11 cellular contexts compared by ENCODE assay signal in the genomic region with DNA sequence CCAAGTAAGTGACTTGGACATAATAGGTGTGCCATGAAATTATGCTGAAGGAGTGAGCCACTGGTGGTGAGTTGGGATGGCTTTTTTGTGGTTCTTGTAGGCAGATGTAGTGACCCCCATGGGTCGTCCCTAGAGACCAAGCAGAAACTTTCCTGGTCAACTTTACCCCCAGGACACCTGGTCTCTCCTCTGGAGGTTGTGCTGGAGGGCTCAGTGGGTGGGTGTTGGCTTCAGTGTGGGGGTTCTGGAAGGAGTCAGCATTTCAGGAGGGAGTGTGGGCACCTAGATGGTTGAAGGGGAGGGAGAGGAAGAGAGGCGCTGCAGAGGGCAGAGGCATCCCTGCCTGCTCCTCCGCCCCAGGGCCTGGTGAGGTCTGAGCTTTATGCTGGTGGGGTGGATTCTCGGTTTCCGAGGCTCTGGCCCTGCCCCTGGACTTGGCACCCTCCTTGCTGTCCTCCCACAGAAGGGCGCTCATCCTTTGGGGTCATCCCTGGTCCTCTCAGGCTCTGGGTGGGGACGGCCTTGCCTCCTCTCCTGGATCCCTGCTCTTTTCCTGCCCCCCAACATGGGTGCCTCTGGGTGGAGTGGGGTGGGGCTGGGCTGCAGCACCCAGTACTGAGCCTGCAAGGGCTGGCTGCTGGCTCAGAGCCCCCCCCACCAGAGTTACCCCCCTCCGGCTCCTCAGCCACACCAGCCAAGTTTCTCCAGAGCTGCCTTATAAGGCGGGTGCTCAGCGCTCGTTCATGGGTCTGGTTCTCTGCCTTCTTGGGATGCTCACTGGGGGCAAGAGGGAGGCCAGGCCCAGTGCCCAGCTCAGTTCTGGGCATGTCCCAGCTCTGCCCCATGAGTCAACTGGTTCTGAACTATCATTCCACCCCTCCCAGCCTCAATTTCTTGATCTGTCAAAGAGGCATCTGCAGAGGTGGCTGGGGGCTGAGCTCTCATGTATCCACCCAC.
DNase-seq lines count a peak whose midpoint lies in the region; ATAC-seq, FAIRE-seq and TF ChIP-seq lines count a peak whose summit lies in the region.
"Had no signal": no experiment of that assay in that cellular context is flagged by ENCODE, and none has a peak within 500 bp of the region (broad histone marks: within the 10 kb centered on the region; RNA-seq: fewer than 3 reads in every experiment).

No MANE protein-coding gene starts in this region.

- H3K27ac ChIP-seq in DND-41 (ENCODE audit: low read length) (peak overlapping the region; percentile 97), esophagus squamous epithelium (peak overlapping the region; percentile 71 to 94 (median 85)), sigmoid colon (peak overlapping the region; percentile 96 to 100 (median 98))

- peak in 2 of 4 donors; percentile 10 to 13 for TF ChIP-seq POLR2A in esophagus squamous epithelium (IDR thresholded peaks at IDR 0.05)
- peak; percentile 6 to 28 for TF ChIP-seq POLR2A in sigmoid colon (IDR thresholded peaks at IDR 0.05)
- TF ChIP-seq POLR2A in H54 (IDR thresholded peaks at IDR 0.05; ENCODE audit: low read depth, low read length), result no peak

- DNase-seq in DND-41 (no peak), esophagus squamous epithelium (lab: John Stamatoyannopoulos, UW) (no peak), sigmoid colon (peak; percentile 96), H54 (ENCODE audit: insufficient read length, low spot score) (no peak), HUDEP-2 (lab: John Stamatoyannopoulos, UW; ENCODE audit: unreplicated experiment in 76 of 76) (no peak)
- DNase-seq in activated CD4-positive, alpha-beta memory T cell treated with anti-CD3 and anti-CD28 coated beads for 36 hours, result no peak
- DNase-seq: posterior cingulate gyrus had no signal

- intact Hi-C loops in activated CD4-positive, alpha-beta memory T cell treated with anti-CD3 and anti-CD28 coated beads for 36 hours (cut with micrococcal nuclease), result no loop called here
- intact Hi-C loops in esophagus squamous epithelium (cut with DNase I) (no loop called here), sigmoid colon (cut with DNase I) (no loop called here)

- H3K9me3 ChIP-seq in DND-41 (ENCODE audit: insufficient read depth, low read length, severe bottlenecking), result no peaks in the 10 kb centered on the region
- H3K9me3 ChIP-seq in esophagus squamous epithelium, result no peaks in the 10 kb centered on the region
- H3K9me3 ChIP-seq in sigmoid colon, result no peaks in the 10 kb centered on the region

- CTCF ChIA-PET in activated CD4-positive, alpha-beta memory T cell treated with anti-CD3 and anti-CD28 coated beads for 36 hours (lab: Charles Lee), result interaction anchor here (0.7 to 10.0 kb wide), 4 partner anchors 22 to 76 kb away, joined by 3 to 140 read pairs (median 4); no protein-coding TSS in a partner anchor

- POLR2A ChIA-PET in activated CD4-positive, alpha-beta memory T cell treated with anti-CD3 and anti-CD28 coated beads for 36 hours (lab: Charles Lee), result interaction anchor here (0.8 to 1.1 kb wide), 3 partner anchors 16 to 44 kb away, joined by 3 to 5 read pairs (median 3); no protein-coding TSS in a partner anchor

- H3K36me3 Mint-ChIP-seq in activated CD4-positive, alpha-beta memory T cell treated with anti-CD3 and anti-CD28 coated beads for 36 hours, result peaks cover 15% of the 10 kb centered on the region

- H3K4me2 ChIP-seq in DND-41 (ENCODE audit: insufficient read depth, low read length), result no peak overlapping the region; the same call in 1 of the 2 replicates

- H3K4me3 ChIP-seq in DND-41 (ENCODE audit: low read depth in 1 of 2, low read length in 2 of 2) (no peak overlapping the region), esophagus squamous epithelium (no peak overlapping the region), sigmoid colon (no peak overlapping the region)

- H3K27ac Mint-ChIP-seq in activated CD4-positive, alpha-beta memory T cell treated with anti-CD3 and anti-CD28 coated beads for 36 hours, result peak overlapping the region; percentile 78

- H3K9ac ChIP-seq in DND-41 (ENCODE audit: low read depth, low read length), result peak overlapping the region; percentile 70

- peaks cover 53% of the 10 kb centered on the region for H3K36me3 ChIP-seq in DND-41 (ENCODE audit: insufficient read depth, low read length)
- peaks cover 1 to 22% (median 8%) of the 10 kb centered on the region in 3 donors for H3K36me3 ChIP-seq in esophagus squamous epithelium
- H3K36me3 ChIP-seq in sigmoid colon, result peaks cover 0 to 3% (median 1%) of the 10 kb centered on the region in 4 donors

- H2AFZ ChIP-seq in DND-41 (ENCODE audit: low read depth, low read length), result no peak overlapping the region

- no peaks in the 10 kb centered on the region for H3K27me3 Mint-ChIP-seq in activated CD4-positive, alpha-beta memory T cell treated with anti-CD3 and anti-CD28 coated beads for 36 hours

- no peaks in the 10 kb centered on the region for H3K9me3 Mint-ChIP-seq in activated CD4-positive, alpha-beta memory T cell treated with anti-CD3 and anti-CD28 coated beads for 36 hours

- H3K79me2 ChIP-seq in DND-41 (ENCODE audit: insufficient read depth, low read length), result peaks cover 93% of the 10 kb centered on the region

- TF ChIP-seq CTCF in DND-41 (IDR thresholded peaks at IDR 0.05; ENCODE audit: borderline replicate concordance, extremely low read depth, low read length, poor library complexity, severe bottlenecking) (no peak), esophagus squamous epithelium (IDR thresholded peaks at IDR 0.05) (no peak), sigmoid colon (IDR thresholded peaks at IDR 0.05) (no peak)

- no peak for ATAC-seq in DND-41 (ENCODE audit: insufficient read depth, low read depth)
- no peak for ATAC-seq in HG02938 (IDR thresholded peaks at IDR 0.05; ENCODE audit: unreplicated experiment)
- ATAC-seq in HG02852 (IDR thresholded peaks at IDR 0.05; ENCODE audit: unreplicated experiment), result no peak

- peaks cover 84% of the 10 kb centered on the region for H3K4me1 Mint-ChIP-seq in activated CD4-positive, alpha-beta memory T cell treated with anti-CD3 and anti-CD28 coated beads for 36 hours (ENCODE audit: low read depth)

- TF ChIP-seq EP300 in sigmoid colon (IDR thresholded peaks at IDR 0.05), result peak in 1 of 4 donors; percentile 48

- H3K4me3 Mint-ChIP-seq in activated CD4-positive, alpha-beta memory T cell treated with anti-CD3 and anti-CD28 coated beads for 36 hours, result no peak overlapping the region

- H4K20me1 ChIP-seq in DND-41 (ENCODE audit: insufficient read depth, low read length), result 0 out of 2 replicates have a peak, but pooled peaks cover 3% of the 10 kb centered on the region

- H3K27me3 ChIP-seq in DND-41 (ENCODE audit: insufficient read depth, low read length, poor library complexity) (no peaks in the 10 kb centered on the region), esophagus squamous epithelium (no peaks in the 10 kb centered on the region), sigmoid colon (no peaks in the 10 kb centered on the region)

- H3K4me1 ChIP-seq in DND-41 (ENCODE audit: insufficient read depth, low read length), result peaks cover 80% of the 10 kb centered on the region
- H3K4me1 ChIP-seq in esophagus squamous epithelium, result peaks cover 55 to 99% (median 77%) of the 10 kb centered on the region in 3 donors
- peaks cover 0 to 95% (median 91%) of the 10 kb centered on the region in 4 donors for H3K4me1 ChIP-seq in sigmoid colon

- FAIRE-seq in H54 (lab: Jason Lieb, UNC), result no peak
- FAIRE-seq: G401.6, GM19239 had no signal

- 70 to 80% methylated on average over 1 to 5 of the region's 11 CpGs for WGBS in esophagus squamous epithelium, 2 donors
- WGBS in sigmoid colon, 2 donors, result 78 to 92% methylated on average over 11 of the region's 11 CpGs
